In genomic region chr9:112819635-112820496, GRCh38 we compare ENCODE assay signal across 8 cellular contexts.
DNase-seq lines count a peak whose midpoint lies in the region; ATAC-seq and TF ChIP-seq lines count a peak whose summit lies in the region.

No MANE protein-coding gene starts in this region.

- H3K9ac ChIP-seq in NT2/D1 (ENCODE audit: insufficient read length, low read depth) (no peak overlapping the region), mesenchymal stem cell (ENCODE audit: low read length) (peak overlapping the region; percentile 27)

- H3K36me3 ChIP-seq in NT2/D1 (ENCODE audit: insufficient read depth, insufficient read length, low read length) (peaks cover 24% of the 10 kb centered on the region), mesenchymal stem cell (ENCODE audit: control insufficient read depth in 1 of 2, insufficient read depth in 2 of 2, low read depth in 1 of 2, low read length in 2 of 2) (peaks cover 7 to 11% of the 10 kb centered on the region in 2 experiments)

- no peak overlapping the region for H3K4me2 ChIP-seq in mesenchymal stem cell (ENCODE audit: low read length, poor library complexity, severe bottlenecking)

- H2BK5ac ChIP-seq in mesenchymal stem cell (ENCODE audit: low read depth, low read length, poor library complexity, severe bottlenecking), result no peak overlapping the region

- ATAC-seq in GM18505 (IDR thresholded peaks at IDR 0.05; ENCODE audit: unreplicated experiment) (peak; percentile 55), HG03108 (IDR thresholded peaks at IDR 0.05; ENCODE audit: unreplicated experiment) (no peak), GM18861 (IDR thresholded peaks at IDR 0.05; ENCODE audit: unreplicated experiment) (no peak)

- 94% methylated on average over 5 of the region's 7 CpGs for WGBS in mesenchymal stem cell

- no peaks in the 10 kb centered on the region for H3K27me3 ChIP-seq in NT2/D1 (ENCODE audit: insufficient read depth, insufficient read length)
- no peaks in the 10 kb centered on the region for H3K27me3 ChIP-seq in mesenchymal stem cell (ENCODE audit: control insufficient read depth in 1 of 2, insufficient read depth in 1 of 2, low read length in 2 of 2)

- no peak overlapping the region for H2BK15ac ChIP-seq in mesenchymal stem cell (ENCODE audit: low read depth, poor library complexity, severe bottlenecking)

- DNase-seq in Ammon's horn (ENCODE audit: low spot score) (peak; percentile 68), HT-29 (ENCODE audit: low spot score) (peak; percentile 67), NT2/D1 (ENCODE audit: low read depth, low spot score) (peak; percentile 52), dermis microvascular lymphatic vessel endothelial cell (ENCODE audit: low read depth in 2 of 2) (peak; percentile 63 to 69), mesenchymal stem cell (peak; percentile 75)

- H3K9me3 ChIP-seq in NT2/D1 (ENCODE audit: insufficient read depth, low read length) (no peaks in the 10 kb centered on the region), mesenchymal stem cell (ENCODE audit: control insufficient read depth, low read length) (no peaks in the 10 kb centered on the region)

- H3K4me3 ChIP-seq in NT2/D1 (ENCODE audit: insufficient read length, low read depth) (no peak overlapping the region), mesenchymal stem cell (ENCODE audit: insufficient read depth in 1 of 2, low read depth in 1 of 2, low read length in 2 of 2) (no peak overlapping the region)

- peak overlapping the region in 1 of 2 experiments; percentile 86 for H3K14ac ChIP-seq in mesenchymal stem cell (ENCODE audit: low read length in 2 of 2)

- no peak overlapping the region for H3K4ac ChIP-seq in mesenchymal stem cell (ENCODE audit: low read depth in 1 of 2, low read length in 2 of 2)

- H2AFZ ChIP-seq in mesenchymal stem cell (ENCODE audit: low read depth, low read length), result no peak overlapping the region

- H3K27ac ChIP-seq in mesenchymal stem cell (ENCODE audit: low read length, poor library complexity, severe bottlenecking), result no peak overlapping the region

- no peak overlapping the region for H3K23ac ChIP-seq in mesenchymal stem cell (ENCODE audit: low read length in 2 of 2)

- no peak overlapping the region for H4K8ac ChIP-seq in mesenchymal stem cell (ENCODE audit: low read length)

- H2BK120ac ChIP-seq in mesenchymal stem cell (ENCODE audit: low read depth, low read length), result no peak overlapping the region

- peak overlapping the region in 1 of 2 experiments; percentile 42 for H2BK12ac ChIP-seq in mesenchymal stem cell (ENCODE audit: low read length in 2 of 2)

- no peak overlapping the region for H2AK5ac ChIP-seq in mesenchymal stem cell (ENCODE audit: low read length, severe bottlenecking)

- no peak overlapping the region for H4K91ac ChIP-seq in mesenchymal stem cell (ENCODE audit: low read length)

- H3K4me1 ChIP-seq in NT2/D1 (ENCODE audit: insufficient read depth, insufficient read length), result no peaks in the 10 kb centered on the region
- peaks cover 2% of the 10 kb centered on the region for H3K4me1 ChIP-seq in mesenchymal stem cell (ENCODE audit: control insufficient read depth, insufficient read depth, low read depth, low read length)

- no peak for TF ChIP-seq POLR2A in GM18505 (IDR thresholded peaks at IDR 0.05; ENCODE audit: borderline replicate concordance, extremely low read depth, insufficient read depth, insufficient read length)

- peaks cover 2% of the 10 kb centered on the region for H3K79me1 ChIP-seq in mesenchymal stem cell (replicated peaks; ENCODE audit: low read length, poor library complexity, severe bottlenecking)

- H3K18ac ChIP-seq in mesenchymal stem cell (ENCODE audit: low read depth in 1 of 2, low read length in 2 of 2), result no peak overlapping the region
